ENCODE assay signal across 8 cellular contexts in genomic region chr22:21665047-21665851, GRCh38. TPM values are rescaled to one million over a fixed set of nuclear protein-coding genes. Genes with fewer than 3 reads are reported as not detected.
A peak's percentile ranks its signal among the peaks of the same experiment; 100 is the strongest.
DNase-seq lines count a peak whose midpoint lies in the region; ATAC-seq and TF ChIP-seq lines count a peak whose summit lies in the region.

No MANE protein-coding gene starts in this region.

- H3K27me3 Mint-ChIP-seq in natural killer cell (ENCODE audit: low read depth in 2 of 2), result no peaks in the 10 kb centered on the region

- peak overlapping the region; percentile 98 for H3K4me3 Mint-ChIP-seq in natural killer cell

- TF ChIP-seq CTCF in BE2C (IDR thresholded peaks at IDR 0.05; ENCODE audit: low read depth, low read length) (no peak), colonic mucosa (IDR thresholded peaks at IDR 0.05) (no peak), natural killer cell (IDR thresholded peaks at IDR 0.05) (no peak)

- H3K9ac ChIP-seq in colonic mucosa (ENCODE audit: low read depth in 2 of 2, low read length in 2 of 2), result peak overlapping the region; percentile 81 to 93

- H3K27ac ChIP-seq in KOPT-K1 (ENCODE audit: low read depth, low read length, poor library complexity, severe bottlenecking) (peak overlapping the region; percentile 74), colonic mucosa (peak overlapping the region; percentile 71)

- H3K4me3 ChIP-seq in BE2C (ENCODE audit: low read depth, low read length) (peak overlapping the region; percentile 84), colonic mucosa (peak overlapping the region; percentile 68)

- H3K4me1 Mint-ChIP-seq in natural killer cell, result peaks cover 28 to 43% of the 10 kb centered on the region in 2 donors

- intact Hi-C loops in colonic mucosa (cut with DNase I), result no loop called here
- intact Hi-C loops in natural killer cell (cut with micrococcal nuclease), result no loop called here

- H3K9me3 ChIP-seq in BE2C (no peaks in the 10 kb centered on the region), KOPT-K1 (ENCODE audit: insufficient read depth, low read length, poor library complexity, severe bottlenecking) (no peaks in the 10 kb centered on the region), colonic mucosa (no peaks in the 10 kb centered on the region)

- DNase-seq in BE2C (no peak), colonic mucosa (no peak), natural killer cell (no peak), DMS79 treated with DMSO at 0.1 percent for 48 hours (lab: John Stamatoyannopoulos, UW) (no peak), T-helper 9 cell (no peak), NCI-H128 (lab: John Stamatoyannopoulos, UW; ENCODE audit: unreplicated experiment) (no peak)

- ATAC-seq in natural killer cell (no peak), GM21786 (IDR thresholded peaks at IDR 0.05; ENCODE audit: unreplicated experiment) (no peak)

- peak overlapping the region; percentile 94 to 97 for H3K27ac Mint-ChIP-seq in natural killer cell

- H3K36me3 ChIP-seq in BE2C, result peaks cover under 1% of the 10 kb centered on the region; the same call in 1 of the 2 replicates
- peaks cover 7% of the 10 kb centered on the region for H3K36me3 ChIP-seq in KOPT-K1 (ENCODE audit: insufficient read depth, low read length)
- H3K36me3 ChIP-seq in colonic mucosa, result no peaks in the 10 kb centered on the region

- H3K27me3 ChIP-seq in BE2C (no peaks in the 10 kb centered on the region), colonic mucosa (no peaks in the 10 kb centered on the region)

- no peaks in the 10 kb centered on the region for H3K4me1 ChIP-seq in BE2C
- H3K4me1 ChIP-seq in colonic mucosa, result peaks cover 3% of the 10 kb centered on the region

- no peaks in the 10 kb centered on the region for H3K36me3 Mint-ChIP-seq in natural killer cell

- H3K9me3 Mint-ChIP-seq in natural killer cell, result no peaks in the 10 kb centered on the region

RNA-seq across cellular contexts. Expression of gene PPIL2, which starts 0.6 kb away (rescaled TPM):
- 72.2 TPM for polyA plus RNA-seq in BE2C (2012; ENCODE audit: insufficient read depth, insufficient read length, low read depth)
- total RNA-seq in colonic mucosa (10 to 100 TPM; 41.9 to 63.2 TPM), natural killer cell (100 to 1,000 TPM; 101 to 127 (median 124) TPM)

RNA-seq across cellular contexts. Expression of gene SDF2L1, which starts 23.1 kb away (rescaled TPM):
- 204 TPM for polyA plus RNA-seq in BE2C (2012; ENCODE audit: insufficient read depth, insufficient read length, low read depth)
- total RNA-seq in colonic mucosa (100 to 1,000 TPM in 1 of 2 donors, 10 to 100 TPM in 1; 48.8 to 177 TPM), natural killer cell (10 to 100 TPM; 38.3 to 55.8 (median 40.3) TPM)

RNA-seq across cellular contexts. Expression of gene CCDC116, which starts 32.7 kb away (rescaled TPM):
- polyA plus RNA-seq in BE2C (2012; ENCODE audit: insufficient read depth, insufficient read length, low read depth), result 0.51 TPM
- total RNA-seq in colonic mucosa (under 1 TPM in 1 of 2 donors, not detected in 1; 0.59 TPM), natural killer cell (under 1 TPM in 1 of 3 donors, not detected in 2; 0.43 TPM)

RNA-seq across cellular contexts. Expression of gene YDJC, which starts 35.4 kb away (rescaled TPM):
- polyA plus RNA-seq in BE2C (2012; ENCODE audit: insufficient read depth, insufficient read length, low read depth), result 122 TPM
- total RNA-seq in colonic mucosa (10 to 100 TPM; 21.1 to 35.4 TPM), natural killer cell (10 to 100 TPM; 20.5 to 24.4 (median 21.6) TPM)
